Comparison of ENCODE assay signal across 10 cellular contexts in genomic region chrX:47501226-47502071, GRCh38. TPM values are rescaled to one million over a fixed set of nuclear protein-coding genes. Genes with fewer than 3 reads are reported as not detected.
DNase-seq lines count a peak whose midpoint lies in the region; ATAC-seq and TF ChIP-seq lines count a peak whose summit lies in the region.
"Had no signal": no experiment of that assay in that cellular context is flagged by ENCODE, and none has a peak within 500 bp of the region (broad histone marks: within the 10 kb centered on the region; RNA-seq: fewer than 3 reads in every experiment).

No MANE protein-coding gene starts in this region.

- no peaks in the 10 kb centered on the region for H3F3A ChIP-seq in Loucy (ENCODE audit: low read depth)

- H3K4me1 ChIP-seq in BLaER1 treated with 17β-estradiol and CSF1 and Interleukin-3, amounts not matched to agents 10 nM and 100 nM, result peaks cover 0 to 35% (median 9%) of the 10 kb centered on the region in 10 experiments; a peak in 14 of 20 replicates
- peaks cover 9% of the 10 kb centered on the region for H3K4me1 ChIP-seq in Loucy (ENCODE audit: insufficient read depth, low read length, poor library complexity, severe bottlenecking)
- no peaks in the 10 kb centered on the region for H3K4me1 ChIP-seq in right lobe of liver
- H3K4me1 ChIP-seq: Caco-2, left lung had no signal

- peaks cover 36% of the 10 kb centered on the region for H3K4me1 Mint-ChIP-seq in nephron

- H3K9me3 ChIP-seq in BLaER1 treated with 17β-estradiol and CSF1 and Interleukin-3, amounts not matched to agents 10 nM and 100 nM (replicated peaks in 1 of 11), result no peaks in the 10 kb centered on the region
- no peaks in the 10 kb centered on the region for H3K9me3 ChIP-seq in Loucy (ENCODE audit: insufficient read depth, low read depth, low read length)
- H3K9me3 ChIP-seq in right lobe of liver, result no peaks in the 10 kb centered on the region
- H3K9me3 ChIP-seq: Caco-2, left lung had no signal

- DNase-seq in astrocyte of the hippocampus (ENCODE audit: low read depth, low spot score), result peak; percentile 23
- no peak for DNase-seq in GM20000 (ENCODE audit: low spot score)
- DNase-seq in right lobe of liver, result no peak
- DNase-seq in hypothalamus (lab: John Stamatoyannopoulos, UW), result no peak
- DNase-seq: Caco-2, left lung had no signal

- H3K9me2 ChIP-seq in Loucy (replicated peaks; ENCODE audit: low read depth, low read length), result no peaks in the 10 kb centered on the region

- WGBS in right lobe of liver (ENCODE audit: insufficient coverage, low coverage, low lambda C conversion rate, missing lambda C conversion rate), result 32% methylated on average over 7 of the region's 7 CpGs

- TF ChIP-seq CTCF in Loucy (conservative IDR thresholded peaks at IDR 0.05; ENCODE audit: low read length) (no peak), nephron (IDR thresholded peaks at IDR 0.05; ENCODE audit: unreplicated experiment in 3 of 3) (no peak), GM20000 (IDR thresholded peaks at IDR 0.05; ENCODE audit: extremely low read depth, missing control alignments) (no peak), right lobe of liver (IDR thresholded peaks at IDR 0.05) (no peak)

- H3K4me3 Mint-ChIP-seq in nephron, result no peak overlapping the region

- no peaks in the 10 kb centered on the region for H3K36me3 ChIP-seq in BLaER1 treated with 17β-estradiol and CSF1 and Interleukin-3, amounts not matched to agents 10 nM and 100 nM
- H3K36me3 ChIP-seq in Loucy (ENCODE audit: insufficient read depth, low read length) (no peaks in the 10 kb centered on the region), right lobe of liver (no peaks in the 10 kb centered on the region)
- H3K36me3 ChIP-seq: left lung had no signal

- H3K36me3 Mint-ChIP-seq in nephron (ENCODE audit: low read depth), result no peaks in the 10 kb centered on the region

- no peaks in the 10 kb centered on the region for H3K79me2 ChIP-seq in Loucy (ENCODE audit: insufficient read depth, low read length)

- H3K4me3 ChIP-seq in BLaER1 treated with 17β-estradiol and CSF1 and Interleukin-3, amounts not matched to agents 10 nM and 100 nM, result no peak overlapping the region
- H3K4me3 ChIP-seq in Loucy (ENCODE audit: low read length, poor library complexity, severe bottlenecking) (no peak overlapping the region), right lobe of liver (no peak overlapping the region)
- H3K4me3 ChIP-seq: left lung had no signal

- H3K4me2 ChIP-seq in BLaER1 treated with 17β-estradiol and CSF1 and Interleukin-3, amounts not matched to agents 10 nM and 100 nM, result peak overlapping the region in 9 of 11 experiments; percentile 1 to 71 (median 57); a peak in 12 of 22 replicates
- H3K4me2 ChIP-seq in Loucy (ENCODE audit: low read depth, low read length, poor library complexity, severe bottlenecking), result peak overlapping the region; percentile 46

- H3K9me3 Mint-ChIP-seq in nephron, result peaks cover 2% of the 10 kb centered on the region

- no peaks in the 10 kb centered on the region for H3K27me3 Mint-ChIP-seq in nephron (ENCODE audit: low read depth)

- H3K27ac ChIP-seq in BLaER1 treated with 17β-estradiol and CSF1 and Interleukin-3, amounts not matched to agents 10 nM and 100 nM, result peak overlapping the region in 2 of 11 experiments; percentile 17 to 25; a peak in 1 of 22 replicates
- H3K27ac ChIP-seq in right lobe of liver, result no peak overlapping the region

- ATAC-seq in GM21576 (IDR thresholded peaks at IDR 0.05; ENCODE audit: unreplicated experiment), result no peak
- ATAC-seq in right lobe of liver, result no peak
- ATAC-seq: left lung had no signal

- H3K9ac ChIP-seq in BLaER1 treated with 17β-estradiol and CSF1 and Interleukin-3, amounts not matched to agents 10 nM and 100 nM, result peak overlapping the region in 2 of 11 experiments; percentile 4 to 25; a peak in 2 of 22 replicates
- H3K9ac ChIP-seq in Loucy (ENCODE audit: low read depth, low read length, poor library complexity, severe bottlenecking), result no peak overlapping the region

- TF ChIP-seq POLR2A in right lobe of liver (IDR thresholded peaks at IDR 0.05), result no peak

- H4K20me1 ChIP-seq in BLaER1 treated with 17β-estradiol and CSF1 and Interleukin-3, amounts not matched to agents 10 nM and 100 nM, result no peaks in the 10 kb centered on the region
- no peaks in the 10 kb centered on the region for H4K20me1 ChIP-seq in Loucy (ENCODE audit: insufficient read depth, low read length, poor library complexity, severe bottlenecking)

- 0 out of 2 replicates have a peak overlapping the region, but pooled peaks have one; percentile 23 for H2AFZ ChIP-seq in Loucy (ENCODE audit: low read length)

- intact Hi-C loops in right lobe of liver (cut with DNase I), result no loop called here

- peak overlapping the region; percentile 71 to 83 (median 79) for H3K27ac Mint-ChIP-seq in nephron

- peaks cover 57 to 96% (median 84%) of the 10 kb centered on the region in 11 experiments for H3K27me3 ChIP-seq in BLaER1 treated with 17β-estradiol and CSF1 and Interleukin-3, amounts not matched to agents 10 nM and 100 nM
- no peaks in the 10 kb centered on the region for H3K27me3 ChIP-seq in Loucy (ENCODE audit: insufficient read depth, low read length, poor library complexity, severe bottlenecking)
- no peaks in the 10 kb centered on the region for H3K27me3 ChIP-seq in right lobe of liver
- H3K27me3 ChIP-seq: left lung had no signal

RNA-seq across cellular contexts. Expression of gene ZNF41, which starts 18.4 kb away (rescaled TPM):
- 1 to 10 TPM; 2.7 to 6.1 (median 3.9) TPM for total RNA-seq in right lobe of liver

RNA-seq across cellular contexts. Expression of gene ARAF, which starts 59.6 kb away (rescaled TPM):
- total RNA-seq in right lobe of liver, result 10 to 100 TPM; 31.5 to 86.0 (median 54.9) TPM
